In genomic region chr17:8156174-8156992, GRCh38 we compare ENCODE assay signal across 8 cellular contexts. TPM values are rescaled to one million over a fixed set of nuclear protein-coding genes. Genes with fewer than 3 reads are reported as not detected.
DNase-seq lines count a peak whose midpoint lies in the region; ATAC-seq, FAIRE-seq and TF ChIP-seq lines count a peak whose summit lies in the region.

No MANE protein-coding gene starts in this region.

- no peaks in the 10 kb centered on the region for H3K9me3 ChIP-seq in Karpas-422 (ENCODE audit: low read length)

- peaks cover 32 to 54% of the 10 kb centered on the region in 2 donors for H3K4me1 Mint-ChIP-seq in natural killer cell

- H3K27me3 Mint-ChIP-seq in natural killer cell (ENCODE audit: low read depth in 2 of 2): no peaks in the 10 kb centered on the region

- H4K20me1 ChIP-seq in Karpas-422 (ENCODE audit: insufficient read depth, low read depth, low read length): peaks cover 2% of the 10 kb centered on the region; the same call in 1 of the 2 replicates

- TF ChIP-seq CTCF in natural killer cell (IDR thresholded peaks at IDR 0.05): no peak

- H3K4me3 Mint-ChIP-seq in natural killer cell: no peak overlapping the region

- DNase-seq in Daoy (ENCODE audit: low read depth): peak; percentile 99
- DNase-seq in Karpas-422: peak; percentile 100
- peak; percentile 100 for DNase-seq in RCC 7860 (ENCODE audit: low spot score)
- peak; percentile 99 to 100 for DNase-seq in activated T-helper 1 cell treated with anti-CD3 and anti-CD28 coated beads, Interleukin-2, amount 50 U/mL, for 16 hours (ENCODE audit: low read depth in 1 of 2, low spot score in 1 of 2)
- peak; percentile 100 for DNase-seq in fibroblast of peridontal ligament (ENCODE audit: extremely low read depth)
- DNase-seq in natural killer cell: peak; percentile 100
- DNase-seq in stimulated activated naive CD4-positive, alpha-beta T cell treated with Interleukin-2 at 50 U/mL for 16 hours (lab: John Stamatoyannopoulos, UW): peak; percentile 100

- no peaks in the 10 kb centered on the region for H3K9me2 ChIP-seq in Karpas-422 (replicated peaks; ENCODE audit: insufficient read depth, low read length)

- ATAC-seq in GM21825 (IDR thresholded peaks at IDR 0.05; ENCODE audit: unreplicated experiment) (peak; percentile 67), natural killer cell (peak; percentile 65 to 92 (median 76))

- intact Hi-C loops in natural killer cell (cut with micrococcal nuclease): loop anchor here (1.0 to 10.0 kb wide), 4 partner anchors 17 to 798 kb away; partner anchors contain the start of genes CTC1 and PFAS

- peak overlapping the region; percentile 90 for H3K9ac ChIP-seq in Karpas-422 (ENCODE audit: low read length)

- H3K9me3 Mint-ChIP-seq in natural killer cell: no peaks in the 10 kb centered on the region

- H3K36me3 Mint-ChIP-seq in natural killer cell: no peaks in the 10 kb centered on the region

- peak overlapping the region; percentile 83 for H3K27ac ChIP-seq in Karpas-422 (ENCODE audit: low read length)

- peak; percentile 94 for FAIRE-seq in RCC 7860 (lab: Jason Lieb, UNC)

- peak overlapping the region; percentile 94 for H3K4me3 ChIP-seq in Karpas-422 (ENCODE audit: low read length)

- peak overlapping the region; percentile 96 for H3K4me2 ChIP-seq in Karpas-422 (ENCODE audit: low read depth, low read length, poor library complexity, severe bottlenecking)

- peaks cover 69% of the 10 kb centered on the region for H3K4me1 ChIP-seq in Karpas-422 (ENCODE audit: low read length)

- peaks cover 40% of the 10 kb centered on the region for H3K79me2 ChIP-seq in Karpas-422 (ENCODE audit: low read length)

- H2AFZ ChIP-seq in Karpas-422 (ENCODE audit: low read length): peak overlapping the region; percentile 83

- H3K27me3 ChIP-seq in Karpas-422 (ENCODE audit: low read length): no peaks in the 10 kb centered on the region

- H3K36me3 ChIP-seq in Karpas-422 (ENCODE audit: insufficient read depth, low read length): peaks cover 9% of the 10 kb centered on the region; the same call in 1 of the 2 replicates

- no peak overlapping the region for H3K27ac Mint-ChIP-seq in natural killer cell

RNA-seq across cellular contexts. Expression of gene PER1, which starts 4.2 kb away (rescaled TPM):
- total RNA-seq in Daoy (2014; rRNA removed; shearing (Covaris generic)): 0.74 and 1.9 TPM in 2 replicates
- total RNA-seq in Karpas-422 (2014; rRNA removed; shearing (Covaris generic); ENCODE audit: low replicate concordance): 12.7 and 24.0 TPM in 2 replicates
- 1,000 to 10,000 TPM in 1 of 3 donors, 100 to 1,000 TPM in 2; 636 to 1,422 (median 923) TPM for total RNA-seq in natural killer cell

RNA-seq across cellular contexts. Expression of gene VAMP2, which starts 6.4 kb away (rescaled TPM):
- total RNA-seq in Daoy (2014; rRNA removed; shearing (Covaris generic)): 2.7 and 3.5 TPM in 2 replicates
- total RNA-seq in Karpas-422 (2014; rRNA removed; shearing (Covaris generic); ENCODE audit: low replicate concordance): 24.5 and 47.7 TPM in 2 replicates
- 100 to 1,000 TPM; 191 to 315 (median 234) TPM for total RNA-seq in natural killer cell

RNA-seq across cellular contexts. Expression of gene TMEM107, which starts 19.8 kb away (rescaled TPM):
- total RNA-seq in Daoy (2014; rRNA removed; shearing (Covaris generic)): 23.4 TPM in 2 replicates
- 70.7 and 134 TPM in 2 replicates for total RNA-seq in Karpas-422 (2014; rRNA removed; shearing (Covaris generic); ENCODE audit: low replicate concordance)
- total RNA-seq in natural killer cell: 100 to 1,000 TPM in 1 of 3 donors, 10 to 100 TPM in 2; 48.9 to 101 (median 96.1) TPM

RNA-seq across cellular contexts. Expression of gene HES7, which starts 32.5 kb away (rescaled TPM):
- 0.40 and 0.92 TPM in 2 replicates for total RNA-seq in Daoy (2014; rRNA removed; shearing (Covaris generic))
- 0.37 and 2.1 TPM in 2 replicates for total RNA-seq in Karpas-422 (2014; rRNA removed; shearing (Covaris generic); ENCODE audit: low replicate concordance)
- total RNA-seq in natural killer cell: under 1 TPM; 0.50 to 0.77 (median 0.61) TPM

RNA-seq across cellular contexts. Expression of gene BORCS6, which starts 33.6 kb away (rescaled TPM):
- total RNA-seq in Daoy (2014; rRNA removed; shearing (Covaris generic)): 3.3 and 3.6 TPM in 2 replicates
- total RNA-seq in Karpas-422 (2014; rRNA removed; shearing (Covaris generic); ENCODE audit: low replicate concordance): 10.3 and 34.4 TPM in 2 replicates
- 10 to 100 TPM; 10.2 to 15.6 (median 11.6) TPM for total RNA-seq in natural killer cell

Comparison
In these comparisons a context has a peak if more than half of its experiments do, and no peak if none do; other contexts are left out.
1. Peak in every context shown above with its lines: DNase-seq, ATAC-seq, H3K4me3 ChIP-seq and H3K27ac ChIP-seq.
2. RNA of gene PER1, which starts 4.2 kb away (total RNA-seq): 636 to 1,422 TPM in natural killer cell; 12.7 to 24.0 TPM in Karpas-422 and 0.74 to 1.9 TPM in Daoy; every median in the first group is over 10 times any median in the second.